38 cellular contexts compared by ENCODE assay signal in genomic region chr2:20999906-21000645, GRCh38. TPM values are rescaled to one million over a fixed set of nuclear protein-coding genes. Genes with fewer than 3 reads are reported as not detected.
DNase-seq lines count a peak whose midpoint lies in the region; ATAC-seq, FAIRE-seq and TF ChIP-seq lines count a peak whose summit lies in the region.
"Had no signal": no experiment of that assay in that cellular context is flagged by ENCODE, and none has a peak within 500 bp of the region (broad histone marks: within the 10 kb centered on the region; RNA-seq: fewer than 3 reads in every experiment).

No MANE protein-coding gene starts in this region.

- FAIRE-seq in GM12891 (lab: Jason Lieb, UNC) = no peak
- FAIRE-seq: endothelial cell of umbilical vein had no signal

- no peaks in the 10 kb centered on the region for H3K9me3 ChIP-seq in endodermal cell (ENCODE audit: control insufficient read depth, low read length)
- H3K9me3 ChIP-seq in stomach = no peaks in the 10 kb centered on the region
- H3K9me3 ChIP-seq: breast epithelium, gastroesophageal sphincter, lower lobe of right lung, sigmoid colon, transverse colon had no signal

- no peak overlapping the region for H3K9ac ChIP-seq in endodermal cell (ENCODE audit: extremely low read depth, low read length, poor library complexity, severe bottlenecking)

- peaks cover 3% of the 10 kb centered on the region for H3K27me3 Mint-ChIP-seq in activated naive CD4-positive, alpha-beta T cell treated with anti-CD3 and anti-CD28 coated beads for 36 hours (ENCODE audit: low read depth)
- H3K27me3 Mint-ChIP-seq in endodermal cell (ENCODE audit: insufficient read depth) = peaks cover 3% of the 10 kb centered on the region
- H3K27me3 Mint-ChIP-seq: progenitor cell of endocrine pancreas had no signal

- H3K27ac ChIP-seq in endodermal cell (ENCODE audit: low read depth, low read length) (peak overlapping the region; percentile 29), coronary artery (no peak overlapping the region), stomach (no peak overlapping the region)
- H3K27ac ChIP-seq: 22Rv1, breast epithelium, C4-2B, gastroesophageal sphincter, lower lobe of right lung, PC-9, sigmoid colon, transverse colon had no signal

- TF ChIP-seq EP300 in stomach (IDR thresholded peaks at IDR 0.05) = no peak

- H3K4me1 ChIP-seq in endodermal cell (ENCODE audit: control insufficient read depth, insufficient read depth, low read length) = no peaks in the 10 kb centered on the region
- no peaks in the 10 kb centered on the region for H3K4me1 ChIP-seq in stomach
- H3K4me1 ChIP-seq: breast epithelium, lower lobe of right lung, sigmoid colon, transverse colon had no signal

- H3K4me1 Mint-ChIP-seq in activated naive CD4-positive, alpha-beta T cell treated with anti-CD3 and anti-CD28 coated beads for 36 hours (ENCODE audit: low read depth) = no peaks in the 10 kb centered on the region
- H3K4me1 Mint-ChIP-seq in endodermal cell = no peaks in the 10 kb centered on the region
- H3K4me1 Mint-ChIP-seq: activated naive CD8-positive, alpha-beta T cell treated with anti-CD3 and anti-CD28 coated beads for 36 hours; naive B cell had no signal

- no peak overlapping the region for H3K4me3 ChIP-seq in endodermal cell (ENCODE audit: low read length)
- no peak overlapping the region for H3K4me3 ChIP-seq in coronary artery
- no peak overlapping the region for H3K4me3 ChIP-seq in stomach
- H3K4me3 ChIP-seq: breast epithelium, gastroesophageal sphincter, lower lobe of right lung, PC-9, sigmoid colon, transverse colon had no signal

- TF ChIP-seq POLR2A in stomach (IDR thresholded peaks at IDR 0.05) (no peak), GM12891 (IDR thresholded peaks at IDR 0.05; ENCODE audit: low read depth, low read length) (no peak)

- intact Hi-C loops in activated naive CD4-positive, alpha-beta T cell treated with anti-CD3 and anti-CD28 coated beads for 36 hours (cut with micrococcal nuclease) = no loop called here
- intact Hi-C loops in stomach (cut with DNase I; ENCODE audit: low total_unique reads) = no loop called here

- peak; percentile 53 to 56 for ATAC-seq in activated naive CD4-positive, alpha-beta T cell treated with anti-CD3 and anti-CD28 coated beads, Interleukin-2, amount 50 U/mL, for 72 hours
- ATAC-seq: gastroesophageal sphincter, lower lobe of right lung had no signal

- H3K27ac Mint-ChIP-seq in activated naive CD4-positive, alpha-beta T cell treated with anti-CD3 and anti-CD28 coated beads, Interleukin-2, amount 50 U/mL, for 72 hours = no peak overlapping the region
- no peak overlapping the region for H3K27ac Mint-ChIP-seq in activated naive CD4-positive, alpha-beta T cell treated with anti-CD3 and anti-CD28 coated beads for 36 hours
- no peak overlapping the region for H3K27ac Mint-ChIP-seq in endodermal cell
- H3K27ac Mint-ChIP-seq: activated naive CD8-positive, alpha-beta T cell treated with anti-CD3 and anti-CD28 coated beads for 36 hours; naive B cell; progenitor cell of endocrine pancreas had no signal

- H3K27me3 ChIP-seq in endodermal cell (ENCODE audit: control insufficient read depth, insufficient read depth, low read length, poor library complexity, severe bottlenecking) (no peaks in the 10 kb centered on the region), stomach (no peaks in the 10 kb centered on the region)
- H3K27me3 ChIP-seq: gastroesophageal sphincter, sigmoid colon, transverse colon had no signal

- peak; percentile 13 for DNase-seq in DMS 273 (lab: John Stamatoyannopoulos, UW; ENCODE audit: unreplicated experiment)
- no peak for DNase-seq in DMS 273 treated with DMSO at 0.1 percent for 48 hours (lab: John Stamatoyannopoulos, UW)
- DNase-seq in activated naive CD4-positive, alpha-beta T cell treated with anti-CD3 and anti-CD28 coated beads, Interleukin-2, amount 50 U/mL, for 72 hours (ENCODE audit: low spot score in 2 of 2) = no peak
- DNase-seq in activated naive CD4-positive, alpha-beta T cell treated with anti-CD3 and anti-CD28 coated beads for 36 hours = no peak
- DNase-seq in endodermal cell = no peak
- DNase-seq in coronary artery (ENCODE audit: low spot score) = no peak
- DNase-seq in stomach = no peak
- no peak for DNase-seq in GM12891 (ENCODE audit: insufficient read length, low spot score)
- DNase-seq: activated CD4-positive, alpha-beta T cell treated with anti-CD3 and anti-CD28 coated beads for 1 hour; activated CD8-positive, alpha-beta memory T cell treated with anti-CD3 and anti-CD28 coated beads for 24 hours; activated naive CD8-positive, alpha-beta T cell treated with anti-CD3 and anti-CD28 coated beads for 36 hours; activated T-cell treated with anti-CD3 and anti-CD28 coated beads for 4 hours; anterior cingulate cortex; COR-L47; DMS79; GDM1; kidney glomerular epithelial cell; lower lobe of right lung; midbrain; naive B cell; NCI-H1092; NCI-H187; NCI-H226; NCI-H69; PC-9; sigmoid colon; stimulated activated CD4-positive, alpha-beta T cell treated with anti-CD3 and anti-CD28 coated beads, Interleukin-12 subunit alpha, Interleukin-12 subunit beta, amount 100 ng/mL, for 4 hours; stimulated activated CD4-positive, alpha-beta T cell treated with anti-CD3 and anti-CD28 coated beads, Interleukin-4, amount 100 ng/mL, for 24 hours; transverse colon had no signal

- CTCF ChIA-PET in activated naive CD4-positive, alpha-beta T cell treated with anti-CD3 and anti-CD28 coated beads for 36 hours (lab: Charles Lee) = no interaction called here

- H3K4me3 Mint-ChIP-seq in activated naive CD4-positive, alpha-beta T cell treated with anti-CD3 and anti-CD28 coated beads for 36 hours = no peak overlapping the region
- H3K4me3 Mint-ChIP-seq in endodermal cell = no peak overlapping the region
- H3K4me3 Mint-ChIP-seq: activated naive CD8-positive, alpha-beta T cell treated with anti-CD3 and anti-CD28 coated beads for 36 hours; naive B cell had no signal

- no peaks in the 10 kb centered on the region for H3K36me3 ChIP-seq in endodermal cell (ENCODE audit: control insufficient read depth, insufficient read depth, low read length)
- H3K36me3 ChIP-seq in stomach = no peaks in the 10 kb centered on the region
- H3K36me3 ChIP-seq: breast epithelium, gastroesophageal sphincter, lower lobe of right lung, sigmoid colon, transverse colon had no signal

- 86 to 95% methylated on average over 2 to 4 of the region's 4 CpGs for WGBS in endodermal cell (ENCODE audit: insufficient coverage in 1 of 2, insufficient read length in 1 of 2), 2 experiments
- WGBS in stomach, 5 donors = 80 to 86% (median 83%) methylated on average over 4 of the region's 4 CpGs

- TF ChIP-seq CTCF in endodermal cell (conservative IDR thresholded peaks at IDR 0.05) (no peak), coronary artery (IDR thresholded peaks at IDR 0.05) (no peak), stomach (IDR thresholded peaks at IDR 0.05) (no peak)

- H3K9me3 Mint-ChIP-seq in activated naive CD4-positive, alpha-beta T cell treated with anti-CD3 and anti-CD28 coated beads, Interleukin-2, amount 50 U/mL, for 72 hours = no peaks in the 10 kb centered on the region
- H3K9me3 Mint-ChIP-seq in activated naive CD4-positive, alpha-beta T cell treated with anti-CD3 and anti-CD28 coated beads for 36 hours = no peaks in the 10 kb centered on the region
- H3K9me3 Mint-ChIP-seq in endodermal cell = no peaks in the 10 kb centered on the region
- H3K9me3 Mint-ChIP-seq: activated naive CD8-positive, alpha-beta T cell treated with anti-CD3 and anti-CD28 coated beads for 36 hours; naive B cell had no signal

- H3K36me3 Mint-ChIP-seq in activated naive CD4-positive, alpha-beta T cell treated with anti-CD3 and anti-CD28 coated beads, Interleukin-2, amount 50 U/mL, for 72 hours = no peaks in the 10 kb centered on the region
- H3K36me3 Mint-ChIP-seq in activated naive CD4-positive, alpha-beta T cell treated with anti-CD3 and anti-CD28 coated beads for 36 hours (ENCODE audit: low read depth) = no peaks in the 10 kb centered on the region
- H3K36me3 Mint-ChIP-seq in endodermal cell (ENCODE audit: low read depth) = peaks cover 3% of the 10 kb centered on the region
- H3K36me3 Mint-ChIP-seq: activated naive CD8-positive, alpha-beta T cell treated with anti-CD3 and anti-CD28 coated beads for 36 hours; naive B cell had no signal

TF ChIP-seq in GM12891, 5 proteins besides CTCF, POLR2A, EP300 and RAD21:
- TF ChIP-seq PAX5 (IDR thresholded peaks at IDR 0.05; ENCODE audit: insufficient read depth, low read length, severe bottlenecking) = no peak

RNA-seq across cellular contexts. Expression of gene APOB, which starts 43.8 kb away (rescaled TPM):
- total RNA-seq in activated naive CD4-positive, alpha-beta T cell treated with anti-CD3 and anti-CD28 coated beads, Interleukin-2, amount 50 U/mL, for 72 hours = not detected
- not detected for total RNA-seq in activated naive CD4-positive, alpha-beta T cell treated with anti-CD3 and anti-CD28 coated beads for 36 hours
- total RNA-seq in endodermal cell = 10 to 100 TPM in 1 of 2 donors, 1 to 10 TPM in 1; 7.5 to 14.1 TPM
- 1.5 TPM for polyA plus RNA-seq in endodermal cell (2013, experiment 1 of 2)
- 1.2 TPM for polyA plus RNA-seq in endodermal cell (2013, experiment 2 of 2)
- 10 to 100 TPM in 1 of 5 donors, 1 to 10 TPM in 1, under 1 TPM in 2, not detected in 1; under 0.01 to 30.7 (median 3.3) TPM for total RNA-seq in stomach
- polyA plus RNA-seq in stomach = under 1 TPM in 1 of 3 donors, not detected in 2; 0.03 TPM
- polyA plus RNA-seq in GM12891 (2012; ENCODE audit: low read depth, missing spikeins) = not detected
- total RNA-seq: activated naive CD8-positive, alpha-beta T cell treated with anti-CD3 and anti-CD28 coated beads for 36 hours; LHCN-M2; PC-9; T-helper 2 cell treated with Interferon-gamma antibody and Interleukin-4, amounts not matched to agents 100 ng/mL and 5 ng/mL, for 36 hours had no signal
- polyA plus RNA-seq: fibroblast of lung had no signal
